8 cellular contexts compared by ENCODE assay signal in genomic region chr1:39490596-39491145, GRCh38. TPM values are rescaled to one million over a fixed set of nuclear protein-coding genes. Genes with fewer than 3 reads are reported as not detected.
DNase-seq lines count a peak whose midpoint lies in the region; ATAC-seq, FAIRE-seq and TF ChIP-seq lines count a peak whose summit lies in the region.

No MANE protein-coding gene starts in this region.

- H3K36me3 ChIP-seq in keratinocyte (ENCODE audit: control insufficient read depth in 2 of 2, extremely low read depth in 1 of 2, insufficient read depth in 2 of 2, low read length in 2 of 2), result peaks cover 3 to 12% of the 10 kb centered on the region in 2 experiments

- peak overlapping the region; percentile 48 for H3K4me2 ChIP-seq in keratinocyte (ENCODE audit: control insufficient read depth, extremely low read depth, insufficient read depth, low read depth, low read length)

- dilution Hi-C loops in keratinocyte (cut with MboI; ENCODE audit: extremely low pct_ligation_motif_present, low sequenced_read_pairs), result no loop called here

- TF ChIP-seq CTCF in keratinocyte (optimal IDR thresholded peaks at IDR 0.05 in 1 of 3, IDR thresholded peaks at IDR 0.05 in 1 of 3, conservative IDR thresholded peaks at IDR 0.05 in 1 of 3; ENCODE audit: extremely low read depth in 1 of 3, insufficient read depth in 2 of 3, low read length in 3 of 3), result no peak

- no peak overlapping the region for H2AFZ ChIP-seq in keratinocyte (ENCODE audit: control insufficient read depth, low read length)

- H3K27me3 ChIP-seq in keratinocyte (ENCODE audit: control insufficient read depth, extremely low read depth, insufficient read depth, low read length), result peaks cover 18% of the 10 kb centered on the region

- ATAC-seq in stimulated activated naive CD8-positive, alpha-beta T cell treated with anti-CD3 and anti-CD28 coated beads, Interleukin-15, amount 100 ng/mL, for 72 hours, result no peak

- peak overlapping the region; percentile 54 for H3K4me3 Mint-ChIP-seq in activated naive CD8-positive, alpha-beta T cell treated with anti-CD3 and anti-CD28 coated beads for 36 hours
- peak overlapping the region; percentile 73 to 78 for H3K4me3 Mint-ChIP-seq in stimulated activated naive CD8-positive, alpha-beta T cell treated with anti-CD3 and anti-CD28 coated beads, Interleukin-15, amount 100 ng/mL, for 72 hours

- peak overlapping the region; percentile 14 to 27 (median 22) for H3K4me3 ChIP-seq in keratinocyte (ENCODE audit: control insufficient read depth in 2 of 3, extremely low read depth in 1 of 3, insufficient read depth in 2 of 3, low read depth in 1 of 3, low read length in 3 of 3)

- no peak for FAIRE-seq in keratinocyte (lab: Jason Lieb, UNC)

- no peaks in the 10 kb centered on the region for H3K9me3 Mint-ChIP-seq in activated naive CD8-positive, alpha-beta T cell treated with anti-CD3 and anti-CD28 coated beads for 36 hours
- no peaks in the 10 kb centered on the region for H3K9me3 Mint-ChIP-seq in stimulated activated naive CD8-positive, alpha-beta T cell treated with anti-CD3 and anti-CD28 coated beads, Interleukin-15, amount 100 ng/mL, for 72 hours

- H3K9me3 ChIP-seq in keratinocyte (ENCODE audit: control insufficient read depth, low read depth, low read length), result no peaks in the 10 kb centered on the region

- H3K9me1 ChIP-seq in keratinocyte (ENCODE audit: control insufficient read depth, extremely low read depth, insufficient read depth, low read length), result no peaks in the 10 kb centered on the region

- peaks cover 2% of the 10 kb centered on the region for H3K4me1 Mint-ChIP-seq in activated naive CD8-positive, alpha-beta T cell treated with anti-CD3 and anti-CD28 coated beads for 36 hours
- peaks cover 24% of the 10 kb centered on the region for H3K4me1 Mint-ChIP-seq in stimulated activated naive CD8-positive, alpha-beta T cell treated with anti-CD3 and anti-CD28 coated beads, Interleukin-15, amount 100 ng/mL, for 72 hours

- H3K79me2 ChIP-seq in keratinocyte (ENCODE audit: control insufficient read depth, insufficient read depth, low read length), result no peaks in the 10 kb centered on the region

- DNase-seq in stimulated activated CD4-positive, alpha-beta T cell treated with anti-CD3 and anti-CD28 coated beads, Interleukin-12 subunit alpha, Interleukin-12 subunit beta, amount 100 ng/mL, for 4 hours, result peak; percentile 19
- DNase-seq in stimulated activated CD4-positive, alpha-beta T cell treated with anti-CD3 and anti-CD28 coated beads, Interleukin-1b, Interleukin-23, amount 100 ng/mL, for 48 hours, result no peak
- DNase-seq in NCI-H2029 treated with DMSO at 0.1 percent for 48 hours (lab: John Stamatoyannopoulos, UW), result peak; percentile 97
- no peak for DNase-seq in activated naive CD8-positive, alpha-beta T cell treated with anti-CD3 and anti-CD28 coated beads for 36 hours
- no peak for DNase-seq in keratinocyte (ENCODE audit: low read depth, low spot score)
- DNase-seq in stimulated activated naive CD8-positive, alpha-beta T cell treated with anti-CD3 and anti-CD28 coated beads, Interleukin-15, amount 100 ng/mL, for 72 hours, result no peak
- no peak for DNase-seq in HuH-7 (ENCODE audit: low spot score)
- DNase-seq in NOMO-1 (lab: John Stamatoyannopoulos, UW; ENCODE audit: unreplicated experiment in 2 of 2), result no peak

- no peak overlapping the region for H3K27ac ChIP-seq in keratinocyte (ENCODE audit: control insufficient read depth, insufficient read depth, low read length)

- H3K9ac ChIP-seq in keratinocyte (ENCODE audit: control insufficient read depth, extremely low read depth, insufficient read depth, low read length), result no peak overlapping the region

- H3K27ac Mint-ChIP-seq in activated naive CD8-positive, alpha-beta T cell treated with anti-CD3 and anti-CD28 coated beads for 36 hours, result no peak overlapping the region
- peak overlapping the region in 1 of 2 donors; percentile 80 for H3K27ac Mint-ChIP-seq in stimulated activated naive CD8-positive, alpha-beta T cell treated with anti-CD3 and anti-CD28 coated beads, Interleukin-15, amount 100 ng/mL, for 72 hours

- H3K27me3 Mint-ChIP-seq in activated naive CD8-positive, alpha-beta T cell treated with anti-CD3 and anti-CD28 coated beads for 36 hours, result peaks cover 32% of the 10 kb centered on the region
- H3K27me3 Mint-ChIP-seq in stimulated activated naive CD8-positive, alpha-beta T cell treated with anti-CD3 and anti-CD28 coated beads, Interleukin-15, amount 100 ng/mL, for 72 hours, result peaks cover 45% of the 10 kb centered on the region

- peaks cover 2% of the 10 kb centered on the region for H3K36me3 Mint-ChIP-seq in activated naive CD8-positive, alpha-beta T cell treated with anti-CD3 and anti-CD28 coated beads for 36 hours

- H3K4me1 ChIP-seq in keratinocyte (ENCODE audit: control insufficient read depth, extremely low read depth, insufficient read depth, low read length), result no peaks in the 10 kb centered on the region

- no peaks in the 10 kb centered on the region for H4K20me1 ChIP-seq in keratinocyte (ENCODE audit: control insufficient read depth, extremely low read depth, insufficient read depth, low read length)

RNA-seq across cellular contexts. Expression of gene BMP8A, which starts 0.8 kb away (rescaled TPM):
- total RNA-seq in activated naive CD8-positive, alpha-beta T cell treated with anti-CD3 and anti-CD28 coated beads for 36 hours, result under 1 TPM; 0.14 to 0.16 TPM
- not detected in 3 replicates for polyA plus RNA-seq in keratinocyte
- polyA plus RNA-seq in keratinocyte (2011; ENCODE audit: low read depth), result not detected
- not detected in 2 replicates for polyA plus RNA-seq in keratinocyte (2011; cell fraction: cytosol; rRNA removed)
- polyA plus RNA-seq in keratinocyte (2011; cell fraction: nucleus; rRNA removed), result 0.08 TPM in 1 of 2 replicates, not detected in the other
- polyA plus RNA-seq in keratinocyte (2012; ENCODE audit: low replicate concordance), result 0.08 TPM in 1 of 2 replicates, not detected in the other
- not detected in 3 replicates for polyA minus RNA-seq in keratinocyte
- not detected for polyA minus RNA-seq in keratinocyte (2011; cell fraction: cytosol; rRNA and poly(A)+ RNA removed)
- not detected in 2 replicates for polyA minus RNA-seq in keratinocyte (2011; cell fraction: nucleus; rRNA and poly(A)+ RNA removed)

Comparison
In these comparisons a context has a peak if more than half of its experiments do, and no peak if none do; other contexts are left out.
1. DNase-seq: peak in stimulated activated CD4-positive, alpha-beta T cell treated with anti-CD3 and anti-CD28 coated beads, Interleukin-12 subunit alpha, Interleukin-12 subunit beta, amount 100 ng/mL, for 4 hours (single experiment) and NCI-H2029 treated with DMSO at 0.1 percent for 48 hours (single experiment); none in stimulated activated CD4-positive, alpha-beta T cell treated with anti-CD3 and anti-CD28 coated beads, Interleukin-1b, Interleukin-23, amount 100 ng/mL, for 48 hours (single experiment), activated naive CD8-positive, alpha-beta T cell treated with anti-CD3 and anti-CD28 coated beads for 36 hours (single experiment), keratinocyte (single experiment), stimulated activated naive CD8-positive, alpha-beta T cell treated with anti-CD3 and anti-CD28 coated beads, Interleukin-15, amount 100 ng/mL, for 72 hours (0 of 2), HuH-7 (single experiment) and NOMO-1 (0 of 2).